ENCODE assay signal across 1 cellular context in the genomic region with DNA sequence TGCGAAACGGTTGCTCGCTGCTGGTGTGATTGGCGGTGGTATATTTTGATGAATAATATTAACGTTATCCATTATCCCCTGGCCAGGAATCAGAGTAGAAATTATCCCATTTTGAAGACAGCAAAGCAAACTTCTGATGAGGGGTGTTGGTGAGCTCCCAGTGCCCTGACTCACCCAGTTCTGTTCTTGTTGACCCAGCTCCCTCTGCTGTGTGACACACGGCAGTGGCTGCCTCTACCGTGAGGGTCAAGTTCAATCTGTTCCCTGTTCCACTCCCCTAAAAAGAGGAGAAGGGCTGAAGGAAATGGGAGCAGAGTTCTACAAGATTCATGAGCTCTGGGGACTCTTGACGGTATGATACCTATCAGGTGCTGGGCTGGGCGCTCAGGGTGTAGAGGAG.
TF ChIP-seq lines count a peak whose summit lies in the region.

No MANE protein-coding gene starts in this region.

TF ChIP-seq in WTC11, 78 proteins besides CTCF, POLR2A, EP300 and RAD21 (continued from another document):
- TF ChIP-seq NR1H2 (CRISPR knock-in tag; IDR thresholded peaks at IDR 0.05) (no peak), SMAD3 (CRISPR knock-in tag; IDR thresholded peaks at IDR 0.05; ENCODE audit: borderline replicate concordance) (no peak), ZNF219 (CRISPR knock-in tag; IDR thresholded peaks at IDR 0.05; ENCODE audit: borderline replicate concordance) (no peak), ZNF416 (CRISPR knock-in tag; IDR thresholded peaks at IDR 0.05) (no peak), SMAD4 (CRISPR knock-in tag; IDR thresholded peaks at IDR 0.05) (no peak), EMX1 (CRISPR knock-in tag; IDR thresholded peaks at IDR 0.05) (no peak)
- TF ChIP-seq, protein P1, sequence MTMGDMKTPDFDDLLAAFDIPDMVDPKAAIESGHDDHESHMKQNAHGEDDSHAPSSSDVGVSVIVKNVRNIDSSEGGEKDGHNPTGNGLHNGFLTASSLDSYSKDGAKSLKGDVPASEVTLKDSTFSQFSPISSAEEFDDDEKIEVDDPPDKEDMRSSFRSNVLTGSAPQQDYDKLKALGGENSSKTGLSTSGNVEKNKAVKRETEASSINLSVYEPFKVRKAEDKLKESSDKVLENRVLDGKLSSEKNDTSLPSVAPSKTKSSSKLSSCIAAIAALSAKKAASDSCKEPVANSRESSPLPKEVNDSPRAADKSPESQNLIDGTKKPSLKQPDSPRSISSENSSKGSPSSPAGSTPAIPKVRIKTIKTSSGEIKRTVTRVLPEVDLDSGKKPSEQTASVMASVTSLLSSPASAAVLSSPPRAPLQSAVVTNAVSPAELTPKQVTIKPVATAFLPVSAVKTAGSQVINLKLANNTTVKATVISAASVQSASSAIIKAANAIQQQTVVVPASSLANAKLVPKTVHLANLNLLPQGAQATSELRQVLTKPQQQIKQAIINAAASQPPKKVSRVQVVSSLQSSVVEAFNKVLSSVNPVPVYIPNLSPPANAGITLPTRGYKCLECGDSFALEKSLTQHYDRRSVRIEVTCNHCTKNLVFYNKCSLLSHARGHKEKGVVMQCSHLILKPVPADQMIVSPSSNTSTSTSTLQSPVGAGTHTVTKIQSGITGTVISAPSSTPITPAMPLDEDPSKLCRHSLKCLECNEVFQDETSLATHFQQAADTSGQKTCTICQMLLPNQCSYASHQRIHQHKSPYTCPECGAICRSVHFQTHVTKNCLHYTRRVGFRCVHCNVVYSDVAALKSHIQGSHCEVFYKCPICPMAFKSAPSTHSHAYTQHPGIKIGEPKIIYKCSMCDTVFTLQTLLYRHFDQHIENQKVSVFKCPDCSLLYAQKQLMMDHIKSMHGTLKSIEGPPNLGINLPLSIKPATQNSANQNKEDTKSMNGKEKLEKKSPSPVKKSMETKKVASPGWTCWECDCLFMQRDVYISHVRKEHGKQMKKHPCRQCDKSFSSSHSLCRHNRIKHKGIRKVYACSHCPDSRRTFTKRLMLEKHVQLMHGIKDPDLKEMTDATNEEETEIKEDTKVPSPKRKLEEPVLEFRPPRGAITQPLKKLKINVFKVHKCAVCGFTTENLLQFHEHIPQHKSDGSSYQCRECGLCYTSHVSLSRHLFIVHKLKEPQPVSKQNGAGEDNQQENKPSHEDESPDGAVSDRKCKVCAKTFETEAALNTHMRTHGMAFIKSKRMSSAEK (CRISPR knock-in tag; IDR thresholded peaks at IDR 0.05; ENCODE audit: borderline replicate concordance) = no peak
- TF ChIP-seq, protein P2, sequence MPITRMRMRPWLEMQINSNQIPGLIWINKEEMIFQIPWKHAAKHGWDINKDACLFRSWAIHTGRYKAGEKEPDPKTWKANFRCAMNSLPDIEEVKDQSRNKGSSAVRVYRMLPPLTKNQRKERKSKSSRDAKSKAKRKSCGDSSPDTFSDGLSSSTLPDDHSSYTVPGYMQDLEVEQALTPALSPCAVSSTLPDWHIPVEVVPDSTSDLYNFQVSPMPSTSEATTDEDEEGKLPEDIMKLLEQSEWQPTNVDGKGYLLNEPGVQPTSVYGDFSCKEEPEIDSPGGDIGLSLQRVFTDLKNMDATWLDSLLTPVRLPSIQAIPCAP (CRISPR knock-in tag; IDR thresholded peaks at IDR 0.05) = no peak
- TF ChIP-seq, protein P3, sequence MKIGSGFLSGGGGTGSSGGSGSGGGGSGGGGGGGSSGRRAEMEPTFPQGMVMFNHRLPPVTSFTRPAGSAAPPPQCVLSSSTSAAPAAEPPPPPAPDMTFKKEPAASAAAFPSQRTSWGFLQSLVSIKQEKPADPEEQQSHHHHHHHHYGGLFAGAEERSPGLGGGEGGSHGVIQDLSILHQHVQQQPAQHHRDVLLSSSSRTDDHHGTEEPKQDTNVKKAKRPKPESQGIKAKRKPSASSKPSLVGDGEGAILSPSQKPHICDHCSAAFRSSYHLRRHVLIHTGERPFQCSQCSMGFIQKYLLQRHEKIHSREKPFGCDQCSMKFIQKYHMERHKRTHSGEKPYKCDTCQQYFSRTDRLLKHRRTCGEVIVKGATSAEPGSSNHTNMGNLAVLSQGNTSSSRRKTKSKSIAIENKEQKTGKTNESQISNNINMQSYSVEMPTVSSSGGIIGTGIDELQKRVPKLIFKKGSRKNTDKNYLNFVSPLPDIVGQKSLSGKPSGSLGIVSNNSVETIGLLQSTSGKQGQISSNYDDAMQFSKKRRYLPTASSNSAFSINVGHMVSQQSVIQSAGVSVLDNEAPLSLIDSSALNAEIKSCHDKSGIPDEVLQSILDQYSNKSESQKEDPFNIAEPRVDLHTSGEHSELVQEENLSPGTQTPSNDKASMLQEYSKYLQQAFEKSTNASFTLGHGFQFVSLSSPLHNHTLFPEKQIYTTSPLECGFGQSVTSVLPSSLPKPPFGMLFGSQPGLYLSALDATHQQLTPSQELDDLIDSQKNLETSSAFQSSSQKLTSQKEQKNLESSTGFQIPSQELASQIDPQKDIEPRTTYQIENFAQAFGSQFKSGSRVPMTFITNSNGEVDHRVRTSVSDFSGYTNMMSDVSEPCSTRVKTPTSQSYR (CRISPR knock-in tag; IDR thresholded peaks at IDR 0.05) = no peak
